18 cellular contexts compared by ENCODE assay signal in genomic region chr6:35038076-35038475, GRCh38.
DNase-seq lines count a peak whose midpoint lies in the region; ATAC-seq and TF ChIP-seq lines count a peak whose summit lies in the region.
"Had no signal": no experiment of that assay in that cellular context is flagged by ENCODE, and none has a peak within 500 bp of the region (broad histone marks: within the 10 kb centered on the region; RNA-seq: fewer than 3 reads in every experiment).

No MANE protein-coding gene starts in this region.

- H2BK12ac ChIP-seq in neuronal stem cell (ENCODE audit: low read length) = no peak overlapping the region

- H3K9me3 ChIP-seq in IMR-90 (ENCODE audit: control insufficient read depth, insufficient read depth, low read length) (0 out of 2 replicates have a peak, but pooled peaks cover 2% of the 10 kb centered on the region), esophagus muscularis mucosa (no peaks in the 10 kb centered on the region), neuronal stem cell (replicated peaks in 1 of 2; ENCODE audit: control insufficient read depth in 2 of 2, insufficient read depth in 1 of 2, low read depth in 1 of 2, low read length in 2 of 2) (peaks cover 0 to 3% of the 10 kb centered on the region in 2 donors)
- H3K9me3 ChIP-seq: uterus had no signal

- no peak overlapping the region for H3K27ac ChIP-seq in IMR-90 (ENCODE audit: insufficient read depth, low read length)
- peak overlapping the region; percentile 66 to 99 (median 94) for H3K27ac ChIP-seq in esophagus muscularis mucosa (replicated peaks in 1 of 4)
- H3K27ac ChIP-seq in neuronal stem cell (replicated peaks; ENCODE audit: low read length) = no peak overlapping the region
- H3K27ac ChIP-seq: uterus had no signal

- H3K79me1 ChIP-seq in IMR-90 (ENCODE audit: low read depth in 1 of 2, low read length in 2 of 2) = no peaks in the 10 kb centered on the region; a peak in 1 of 4 replicates
- no peaks in the 10 kb centered on the region for H3K79me1 ChIP-seq in neuronal stem cell (ENCODE audit: low read depth, low read length)

- H3K14ac ChIP-seq in IMR-90 (replicated peaks; ENCODE audit: low read depth, low read length) (0 out of 2 replicates have a peak overlapping the region, but pooled peaks have one; percentile 14), neuronal stem cell (ENCODE audit: low read length) (no peak overlapping the region)

- H3K18ac ChIP-seq in IMR-90 (ENCODE audit: low read depth, low read length) = no peak overlapping the region
- no peak overlapping the region for H3K18ac ChIP-seq in neuronal stem cell (ENCODE audit: low read length)

- 83% methylated on average over 1 of the region's 5 CpGs; no CpG with 5 or more reads in 1 of the 2 experiments for WGBS in IMR-90 (ENCODE audit: extremely low coverage in 2 of 2, insufficient read length in 1 of 2), 2 experiments
- WGBS in esophagus muscularis mucosa = 79% methylated on average over 5 of the region's 5 CpGs
- no CpG with 5 or more reads among the region's 5 CpGs for WGBS in neuronal stem cell (ENCODE audit: extremely low coverage in 2 of 2, insufficient read length in 2 of 2, insufficient replicate concordance in 1 of 2), 2 donors

- H2AK5ac ChIP-seq in IMR-90 (ENCODE audit: low read depth, low read length) (no peak overlapping the region), neuronal stem cell (ENCODE audit: low read depth, low read length) (no peak overlapping the region)

- POLR2A ChIA-PET in IMR-90 (lab: Charles Lee; ENCODE audit: unreplicated experiment) = no interaction called here
- POLR2A ChIA-PET in activated CD8-positive, alpha-beta T cell treated with anti-CD3 and anti-CD28 coated beads for 36 hours (lab: Charles Lee) = no interaction called here

- peak overlapping the region in 2 of 3 experiments; percentile 29 to 64 for H3K27ac Mint-ChIP-seq in nephron
- H3K27ac Mint-ChIP-seq in activated CD8-positive, alpha-beta T cell treated with anti-CD3 and anti-CD28 coated beads for 36 hours = no peak overlapping the region
- H3K27ac Mint-ChIP-seq: activated CD4-positive, alpha-beta T cell treated with anti-CD3 and anti-CD28 coated beads, Interleukin-2, amount 10 ng/mL, durations not matched to agents 24 days and 14 days had no signal

- H3K9me3 Mint-ChIP-seq in nephron = no peaks in the 10 kb centered on the region
- no peaks in the 10 kb centered on the region for H3K9me3 Mint-ChIP-seq in activated CD8-positive, alpha-beta T cell treated with anti-CD3 and anti-CD28 coated beads for 36 hours
- H3K9me3 Mint-ChIP-seq: activated CD4-positive, alpha-beta T cell treated with anti-CD3 and anti-CD28 coated beads, Interleukin-2, amount 10 ng/mL, durations not matched to agents 24 days and 14 days; activated naive CD4-positive, alpha-beta T cell treated with anti-CD3 and anti-CD28 coated beads, Interleukin-2, amount 50 U/mL, for 72 hours had no signal

- TF ChIP-seq RAD21 in IMR-90 (IDR thresholded peaks at IDR 0.05; ENCODE audit: low read length) = no peak

- no peaks in the 10 kb centered on the region for H3K27me3 Mint-ChIP-seq in nephron (ENCODE audit: low read depth)
- H3K27me3 Mint-ChIP-seq in activated CD8-positive, alpha-beta T cell treated with anti-CD3 and anti-CD28 coated beads for 36 hours = no peaks in the 10 kb centered on the region
- H3K27me3 Mint-ChIP-seq: activated CD4-positive, alpha-beta T cell treated with anti-CD3 and anti-CD28 coated beads, Interleukin-2, amount 10 ng/mL, durations not matched to agents 24 days and 14 days had no signal

- H3K4me1 Mint-ChIP-seq in nephron = peaks cover 72% of the 10 kb centered on the region
- H3K4me1 Mint-ChIP-seq in activated CD8-positive, alpha-beta T cell treated with anti-CD3 and anti-CD28 coated beads for 36 hours (ENCODE audit: low read depth) = no peaks in the 10 kb centered on the region
- H3K4me1 Mint-ChIP-seq: activated CD4-positive, alpha-beta T cell treated with anti-CD3 and anti-CD28 coated beads, Interleukin-2, amount 10 ng/mL, durations not matched to agents 24 days and 14 days had no signal

- TF ChIP-seq POLR2A in IMR-90 (IDR thresholded peaks at IDR 0.05; ENCODE audit: low read depth, low read length) = no peak
- no peak for TF ChIP-seq POLR2A in esophagus muscularis mucosa (IDR thresholded peaks at IDR 0.05; ENCODE audit: low read depth)

- no peak overlapping the region for H3K56ac ChIP-seq in IMR-90 (ENCODE audit: extremely low read depth, insufficient read depth, low read length)

- H3K27me3 ChIP-seq in IMR-90 (ENCODE audit: control insufficient read depth, insufficient read depth, low read length) (no peaks in the 10 kb centered on the region), esophagus muscularis mucosa (no peaks in the 10 kb centered on the region), neuronal stem cell (ENCODE audit: control insufficient read depth in 3 of 3, insufficient read depth in 3 of 3, low read depth in 1 of 3, low read length in 3 of 3) (no peaks in the 10 kb centered on the region)
- H3K27me3 ChIP-seq: uterus had no signal

- in situ Hi-C loops in IMR-90 (cut with MboI; ENCODE audit: low sequenced_read_pairs) = no loop called here

- H3K23ac ChIP-seq in IMR-90 (ENCODE audit: low read depth, low read length) (no peak overlapping the region; the same call in 1 of the 2 replicates), neuronal stem cell (ENCODE audit: low read depth, low read length, poor library complexity) (no peak overlapping the region)

- H2AK9ac ChIP-seq in IMR-90 (replicated peaks; ENCODE audit: low read depth, low read length, poor library complexity) = no peak overlapping the region

- BruUV-seq in IMR-90 (replicated peaks; lab: Mats Ljungman, UMichigan) = no TSS peak

- no peak overlapping the region for H3K4me2 ChIP-seq in IMR-90 (ENCODE audit: low read depth, low read length)
- no peak overlapping the region for H3K4me2 ChIP-seq in neuronal stem cell (ENCODE audit: insufficient read depth, low read length, poor library complexity, severe bottlenecking)

- H3K4ac ChIP-seq in IMR-90 (ENCODE audit: low read depth, low read length) (peak overlapping the region; percentile 10), neuronal stem cell (ENCODE audit: low read length) (no peak overlapping the region)

- peaks cover 34% of the 10 kb centered on the region for H3K36me3 Mint-ChIP-seq in nephron (ENCODE audit: low read depth)
- H3K36me3 Mint-ChIP-seq in activated CD8-positive, alpha-beta T cell treated with anti-CD3 and anti-CD28 coated beads for 36 hours (ENCODE audit: low read depth) = no peaks in the 10 kb centered on the region
- H3K36me3 Mint-ChIP-seq: activated naive CD4-positive, alpha-beta T cell treated with anti-CD3 and anti-CD28 coated beads, Interleukin-2, amount 50 U/mL, for 72 hours had no signal

- H2BK5ac ChIP-seq in IMR-90 (ENCODE audit: low read depth, low read length, poor library complexity, severe bottlenecking) (no peak overlapping the region), neuronal stem cell (ENCODE audit: low read length) (no peak overlapping the region)

- no peak for TF ChIP-seq EP300 in esophagus muscularis mucosa (IDR thresholded peaks at IDR 0.05)

- DNase-seq in AG20443 (ENCODE audit: low spot score) (peak; percentile 56), IMR-90 (no peak), esophagus muscularis mucosa (ENCODE audit: extremely low spot score) (no peak), GDM1 (lab: John Stamatoyannopoulos, UW) (no peak), neuronal stem cell (ENCODE audit: low spot score) (no peak)
- no peak for DNase-seq in activated CD8-positive, alpha-beta T cell treated with anti-CD3 and anti-CD28 coated beads for 36 hours
- DNase-seq: ACHN; activated CD4-positive, alpha-beta T cell treated with anti-CD3 and anti-CD28 coated beads, Interleukin-2, amount 10 ng/mL, durations not matched to agents 24 days and 14 days; activated T-cell treated with anti-CD3 and anti-CD28 coated beads for 4 hours; NCI-H187 treated with DMSO at 0.1 percent for 48 hours; NCI-H526 treated with DMSO at 0.1 percent for 48 hours; stimulated activated naive CD4-positive, alpha-beta T cell treated with Interleukin-2 at 50 U/mL for 16 hours; uterus had no signal

- no peak overlapping the region for H2BK20ac ChIP-seq in IMR-90 (ENCODE audit: low read depth, low read length)

- no peak overlapping the region for H4K8ac ChIP-seq in IMR-90 (ENCODE audit: low read depth in 2 of 2, low read length in 2 of 2)
- H4K8ac ChIP-seq in neuronal stem cell (ENCODE audit: low read depth, low read length) = no peak overlapping the region

- peaks cover 1% of the 10 kb centered on the region; the same call in 1 of the 2 replicates for H3K36me3 ChIP-seq in IMR-90 (ENCODE audit: control insufficient read depth, insufficient read depth, low read length)
- peaks cover 0 to 25% (median 5%) of the 10 kb centered on the region in 4 donors for H3K36me3 ChIP-seq in esophagus muscularis mucosa
- H3K36me3 ChIP-seq in neuronal stem cell (replicated peaks in 1 of 2; ENCODE audit: control insufficient read depth in 2 of 2, insufficient read depth in 2 of 2, low read length in 2 of 2) = peaks cover 0 to 4% of the 10 kb centered on the region in 2 donors
- H3K36me3 ChIP-seq: uterus had no signal

- H3K9me1 ChIP-seq in IMR-90 (ENCODE audit: insufficient read depth, low read length) = peaks cover 18% of the 10 kb centered on the region; the same call in 1 of the 2 replicates

- H2BK120ac ChIP-seq in IMR-90 (ENCODE audit: low read depth, low read length) (no peak overlapping the region; the same call in 1 of the 2 replicates), neuronal stem cell (ENCODE audit: low read depth, low read length) (no peak overlapping the region)

- H3K4me3 Mint-ChIP-seq in nephron = no peak overlapping the region
- H3K4me3 Mint-ChIP-seq in activated CD8-positive, alpha-beta T cell treated with anti-CD3 and anti-CD28 coated beads for 36 hours = no peak overlapping the region
- H3K4me3 Mint-ChIP-seq: activated CD4-positive, alpha-beta T cell treated with anti-CD3 and anti-CD28 coated beads, Interleukin-2, amount 10 ng/mL, durations not matched to agents 24 days and 14 days had no signal

- H3K9ac ChIP-seq in IMR-90 (ENCODE audit: low read depth, low read length) = no peak overlapping the region
- no peak overlapping the region for H3K9ac ChIP-seq in neuronal stem cell (ENCODE audit: low read depth, low read length, poor library complexity)

- H4K91ac ChIP-seq in IMR-90 (ENCODE audit: insufficient read depth, low read depth, low read length) = no peak overlapping the region
- no peak overlapping the region for H4K91ac ChIP-seq in neuronal stem cell (ENCODE audit: low read depth, low read length, poor library complexity)

- no peak overlapping the region for H4K5ac ChIP-seq in IMR-90 (ENCODE audit: low read depth, low read length)

- H3K4me1 ChIP-seq in IMR-90 (ENCODE audit: control insufficient read depth, insufficient read depth, low read length) (peaks cover 14% of the 10 kb centered on the region), esophagus muscularis mucosa (peaks cover 79 to 100% (median 98%) of the 10 kb centered on the region in 4 donors), neuronal stem cell (ENCODE audit: control insufficient read depth in 2 of 2, insufficient read depth in 1 of 2, low read depth in 1 of 2, low read length in 2 of 2) (peaks cover 6 to 15% of the 10 kb centered on the region in 2 donors)
- H3K4me1 ChIP-seq: uterus had no signal

- TF ChIP-seq CTCF in IMR-90 (conservative IDR thresholded peaks at IDR 0.05; ENCODE audit: low read depth, low read length) = no peak
- TF ChIP-seq CTCF in esophagus muscularis mucosa (IDR thresholded peaks at IDR 0.05) = no peak
- TF ChIP-seq CTCF in nephron (IDR thresholded peaks at IDR 0.05; ENCODE audit: unreplicated experiment in 3 of 3) = no peak
- no peak for TF ChIP-seq CTCF in activated CD8-positive, alpha-beta T cell treated with anti-CD3 and anti-CD28 coated beads for 36 hours (IDR thresholded peaks at IDR 0.05)

- H2BK15ac ChIP-seq in IMR-90 (ENCODE audit: low read depth, low read length) (no peak overlapping the region), neuronal stem cell (ENCODE audit: low read length) (no peak overlapping the region)

- dilution Hi-C loops in IMR-90 (cut with HindIII; ENCODE audit: low sequenced_read_pairs, unreplicated experiment) = no loop called here

- intact Hi-C loops in IMR-90 (cut with micrococcal nuclease) (no loop called here), esophagus muscularis mucosa (cut with DNase I) (no loop called here)
- intact Hi-C loops in activated CD8-positive, alpha-beta T cell treated with anti-CD3 and anti-CD28 coated beads for 36 hours (cut with micrococcal nuclease) = no loop called here

- no peaks in the 10 kb centered on the region for H4K20me1 ChIP-seq in IMR-90 (ENCODE audit: insufficient read depth, low read length)

- CTCF ChIA-PET in IMR-90 (lab: Yijun Ruan, JAX) = no interaction called here
- CTCF ChIA-PET in activated CD8-positive, alpha-beta T cell treated with anti-CD3 and anti-CD28 coated beads for 36 hours (lab: Charles Lee) = no interaction called here

- H3K4me3 ChIP-seq in IMR-90 (ENCODE audit: insufficient read depth, low read depth, low read length) = no peak overlapping the region
- no peak overlapping the region for H3K4me3 ChIP-seq in esophagus muscularis mucosa
- no peak overlapping the region for H3K4me3 ChIP-seq in neuronal stem cell (ENCODE audit: low read length in 2 of 2)
- H3K4me3 ChIP-seq: uterus had no signal

- no peak; the same call in 1 of the 2 replicates for ATAC-seq in IMR-90 (ENCODE audit: low read depth)
- ATAC-seq in HG03442 (IDR thresholded peaks at IDR 0.05; ENCODE audit: unreplicated experiment) = no peak
- ATAC-seq in activated CD8-positive, alpha-beta T cell treated with anti-CD3 and anti-CD28 coated beads for 36 hours = no peak
- ATAC-seq: activated naive CD4-positive, alpha-beta T cell treated with anti-CD3 and anti-CD28 coated beads, Interleukin-2, amount 50 U/mL, for 72 hours; left colon; Panc1 had no signal

- H2AFZ ChIP-seq in IMR-90 (replicated peaks; ENCODE audit: low read length, poor library complexity) (no peak overlapping the region), neuronal stem cell (ENCODE audit: low read length) (no peak overlapping the region)

Comparison
In these comparisons a context has a peak if more than half of its experiments do, and no peak if none do; other contexts are left out.
1. H3K27ac ChIP-seq: peak in esophagus muscularis mucosa (4 of 4); none in IMR-90 (single experiment) and neuronal stem cell (single experiment).